In genomic region chr6:39393075-39393474, GRCh38 we compare ENCODE assay signal across 32 cellular contexts.
"Had no signal": no experiment of that assay in that cellular context is flagged by ENCODE, and none has a peak within 500 bp of the region (broad histone marks: within the 10 kb centered on the region; RNA-seq: fewer than 3 reads in every experiment).

No MANE protein-coding gene starts in this region.

- H3K9ac ChIP-seq: parathyroid adenoma had no signal

- H3K9me3 ChIP-seq: colonic mucosa, gastroesophageal sphincter, heart left ventricle, left lung, mucosa of descending colon, testis, tibial artery had no signal

- H3K4me3 Mint-ChIP-seq: dendritic cell treated with granulocyte-macrophage colony-stimulating factor and Interleukin-4, amounts not matched to agents 40 ng/mL and 50 ng/mL, for 4 days; endodermal cell; mesothelial cell of epicardium; naive B cell; natural killer cell treated with Interleukin-12 subunit alpha and Interleukin-12 subunit beta and Interleukin-15 and Interleukin-18, amount 100 ng/mL, for 72 hours; neural crest cell; type B pancreatic cell had no signal

- FAIRE-seq: kidney had no signal

- H3K4me1 Mint-ChIP-seq: endodermal cell, neural crest cell had no signal

- H3K4me3 ChIP-seq: colonic mucosa, gastroesophageal sphincter, heart left ventricle, hepatocyte, left lung, mucosa of descending colon, smooth muscle cell, testis, tibial artery had no signal

- H3K79me2 ChIP-seq: hepatocyte, parathyroid adenoma had no signal

- H3K9me3 Mint-ChIP-seq: dendritic cell treated with granulocyte-macrophage colony-stimulating factor and Interleukin-4, amounts not matched to agents 40 ng/mL and 50 ng/mL, for 4 days; endodermal cell; mesothelial cell of epicardium; naive B cell; natural killer cell treated with Interleukin-12 subunit alpha and Interleukin-12 subunit beta and Interleukin-15 and Interleukin-18, amount 100 ng/mL, for 72 hours; neural crest cell; type B pancreatic cell had no signal

- H3K36me3 Mint-ChIP-seq: mesothelial cell of epicardium; naive B cell; natural killer cell treated with Interleukin-12 subunit alpha and Interleukin-12 subunit beta and Interleukin-15 and Interleukin-18, amount 100 ng/mL, for 72 hours; type B pancreatic cell had no signal

- H3K27ac ChIP-seq: colonic mucosa, epithelial cell of prostate, foreskin keratinocyte, gastroesophageal sphincter, heart left ventricle, hepatocyte, left lung, parathyroid adenoma, testis, tibial artery had no signal

- H3K36me3 ChIP-seq: colonic mucosa, gastroesophageal sphincter, heart left ventricle, left lung, tibial artery had no signal

- ATAC-seq: esophagus mucosa; foreskin keratinocyte; gastroesophageal sphincter; heart left ventricle; left cardiac atrium; left lung; mucosa of descending colon; natural killer cell treated with Interleukin-12 subunit alpha and Interleukin-12 subunit beta and Interleukin-15 and Interleukin-18, amount 100 ng/mL, for 72 hours; sciatic nerve; stimulated activated naive CD8-positive, alpha-beta T cell treated with anti-CD3 and anti-CD28 coated beads, Interleukin-15, Interleukin-2, amounts not matched to agents 100 U/mL and 50 U/mL, for 24 hours had no signal

- H3K27me3 ChIP-seq: colonic mucosa, gastroesophageal sphincter, heart left ventricle, hepatocyte, left lung, testis, tibial artery had no signal

- DNase-seq: colonic mucosa; effector CD8-positive, alpha-beta T cell; endodermal cell; foreskin keratinocyte; heart left ventricle; kidney; left cardiac atrium; left lung; mesenchymal stem cell; mucosa of descending colon; naive B cell; stimulated activated CD4-positive, alpha-beta T cell treated with anti-CD3 and anti-CD28 coated beads, Interleukin-12 subunit alpha, Interleukin-12 subunit beta, amount 100 ng/mL, for 4 hours; stimulated activated CD4-positive, alpha-beta T cell treated with anti-CD3 and anti-CD28 coated beads, Interleukin-1b, Interleukin-23, amount 100 ng/mL, for 48 hours; stimulated activated CD4-positive, alpha-beta T cell treated with anti-CD3 and anti-CD28 coated beads, Interleukin-4, amount 100 ng/mL, for 1 hour; stimulated activated CD8-positive, alpha-beta memory T cell treated with anti-CD3 and anti-CD28 coated beads, Interleukin-4, amount 100 ng/mL, for 48 hours; stimulated activated naive CD8-positive, alpha-beta T cell treated with anti-CD3 and anti-CD28 coated beads, Interleukin-15, Interleukin-2, amounts not matched to agents 100 U/mL and 50 U/mL, for 24 hours; substantia nigra; testis; tibial artery had no signal

- H2AFZ ChIP-seq: hepatocyte, parathyroid adenoma had no signal

- H3K4me2 ChIP-seq: hepatocyte, smooth muscle cell had no signal

- H3K27ac Mint-ChIP-seq: dendritic cell treated with granulocyte-macrophage colony-stimulating factor and Interleukin-4, amounts not matched to agents 40 ng/mL and 50 ng/mL, for 4 days; endodermal cell; mesothelial cell of epicardium; natural killer cell treated with Interleukin-12 subunit alpha and Interleukin-12 subunit beta and Interleukin-15 and Interleukin-18, amount 100 ng/mL, for 72 hours; progenitor cell of endocrine pancreas; type B pancreatic cell had no signal

- H3K27me3 Mint-ChIP-seq: type B pancreatic cell had no signal

- H3K4me1 ChIP-seq: colonic mucosa, foreskin keratinocyte, heart left ventricle, left lung, parathyroid adenoma, tibial artery had no signal
